1 cellular context compared by ENCODE assay signal in the genomic region with DNA sequence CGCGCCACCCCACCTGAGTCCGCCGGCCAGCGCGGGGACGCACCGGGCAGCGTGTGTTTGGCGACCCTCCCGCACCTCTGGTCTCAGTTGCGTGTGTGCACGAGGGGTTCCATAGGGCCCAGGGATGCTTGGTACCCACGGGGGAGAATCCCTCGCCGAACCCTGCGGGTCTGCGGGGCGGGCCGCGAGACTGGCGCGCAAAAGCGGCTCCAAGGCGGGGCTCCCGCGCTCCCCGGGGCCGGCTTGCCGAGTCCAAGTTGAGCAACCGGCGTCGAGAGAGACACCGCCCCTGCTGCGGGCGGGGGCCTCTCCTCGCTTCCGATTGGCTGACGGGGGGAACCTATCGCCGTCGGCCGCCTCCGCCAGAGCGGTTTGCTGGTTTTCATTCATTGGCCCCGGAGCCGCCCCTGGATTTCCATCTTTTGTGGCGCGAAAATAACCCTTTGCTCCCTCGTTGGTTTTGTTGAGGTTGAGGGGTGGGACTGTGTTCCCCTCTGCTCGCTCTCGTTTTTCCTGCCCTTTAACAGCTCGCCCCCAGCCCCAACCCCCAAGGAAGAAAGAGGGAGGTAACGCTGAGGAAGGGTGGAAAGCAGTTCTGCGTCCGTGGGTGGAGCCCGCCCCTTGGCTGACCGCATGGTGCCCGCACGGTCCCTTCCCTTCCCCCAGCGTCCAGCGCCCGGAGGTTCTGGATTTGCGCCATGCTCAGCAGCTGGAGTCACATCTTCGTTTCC.
TF ChIP-seq lines count a peak whose summit lies in the region.

No MANE protein-coding gene starts in this region.

TF ChIP-seq in HEK293, 187 proteins besides CTCF, POLR2A, EP300 and RAD21 (continued from another document and continues in another):
- TF ChIP-seq, protein P1, sequence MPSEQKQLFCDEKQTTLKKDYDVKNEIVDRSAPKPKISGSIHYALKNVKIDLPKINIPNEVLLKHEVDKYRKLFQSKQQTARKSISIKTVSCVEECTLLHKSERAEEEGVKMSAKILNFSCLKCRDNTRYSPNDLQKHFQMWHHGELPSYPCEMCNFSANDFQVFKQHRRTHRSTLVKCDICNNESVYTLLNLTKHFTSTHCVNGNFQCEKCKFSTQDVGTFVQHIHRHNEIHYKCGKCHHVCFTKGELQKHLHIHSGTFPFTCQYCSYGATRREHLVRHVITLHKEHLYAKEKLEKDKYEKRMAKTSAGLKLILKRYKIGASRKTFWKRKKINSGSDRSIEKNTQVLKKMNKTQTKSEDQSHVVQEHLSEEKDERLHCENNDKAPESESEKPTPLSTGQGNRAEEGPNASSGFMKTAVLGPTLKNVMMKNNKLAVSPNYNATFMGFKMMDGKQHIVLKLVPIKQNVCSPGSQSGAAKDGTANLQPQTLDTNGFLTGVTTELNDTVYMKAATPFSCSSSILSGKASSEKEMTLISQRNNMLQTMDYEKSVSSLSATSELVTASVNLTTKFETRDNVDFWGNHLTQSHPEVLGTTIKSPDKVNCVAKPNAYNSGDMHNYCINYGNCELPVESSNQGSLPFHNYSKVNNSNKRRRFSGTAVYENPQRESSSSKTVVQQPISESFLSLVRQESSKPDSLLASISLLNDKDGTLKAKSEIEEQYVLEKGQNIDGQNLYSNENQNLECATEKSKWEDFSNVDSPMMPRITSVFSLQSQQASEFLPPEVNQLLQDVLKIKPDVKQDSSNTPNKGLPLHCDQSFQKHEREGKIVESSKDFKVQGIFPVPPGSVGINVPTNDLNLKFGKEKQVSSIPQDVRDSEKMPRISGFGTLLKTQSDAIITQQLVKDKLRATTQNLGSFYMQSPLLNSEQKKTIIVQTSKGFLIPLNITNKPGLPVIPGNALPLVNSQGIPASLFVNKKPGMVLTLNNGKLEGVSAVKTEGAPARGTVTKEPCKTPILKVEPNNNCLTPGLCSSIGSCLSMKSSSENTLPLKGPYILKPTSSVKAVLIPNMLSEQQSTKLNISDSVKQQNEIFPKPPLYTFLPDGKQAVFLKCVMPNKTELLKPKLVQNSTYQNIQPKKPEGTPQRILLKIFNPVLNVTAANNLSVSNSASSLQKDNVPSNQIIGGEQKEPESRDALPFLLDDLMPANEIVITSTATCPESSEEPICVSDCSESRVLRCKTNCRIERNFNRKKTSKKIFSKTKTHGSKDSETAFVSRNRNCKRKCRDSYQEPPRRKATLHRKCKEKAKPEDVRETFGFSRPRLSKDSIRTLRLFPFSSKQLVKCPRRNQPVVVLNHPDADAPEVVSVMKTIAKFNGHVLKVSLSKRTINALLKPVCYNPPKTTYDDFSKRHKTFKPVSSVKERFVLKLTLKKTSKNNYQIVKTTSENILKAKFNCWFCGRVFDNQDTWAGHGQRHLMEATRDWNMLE (tag by site-specific recombination; conservative IDR thresholded peaks at IDR 0.05; ENCODE audit: low read depth) = no peak
- peak; percentile 95 for TF ChIP-seq IKZF3 (tag by site-specific recombination; IDR thresholded peaks at IDR 0.05)
- TF ChIP-seq ZSCAN23 (tag by site-specific recombination; IDR thresholded peaks at IDR 0.05) = no peak
- peak; percentile 13; the same call in 1 of the 2 replicates for TF ChIP-seq ZNF561 (tag by site-specific recombination; IDR thresholded peaks at IDR 0.05; ENCODE audit: borderline replicate concordance)
- TF ChIP-seq ZSCAN16 (tag by site-specific recombination; IDR thresholded peaks at IDR 0.05) = no peak
- TF ChIP-seq SP7 (tag by site-specific recombination; IDR thresholded peaks at IDR 0.05) = peak; percentile 82
- TF ChIP-seq ZNF121 (tag by site-specific recombination; IDR thresholded peaks at IDR 0.05) = 0 out of 2 replicates have a peak, but pooled peaks have one; percentile 14
- TF ChIP-seq ZBTB20 (tag by site-specific recombination; IDR thresholded peaks at IDR 0.05) = peak; percentile 97
- TF ChIP-seq ZBTB7A (tag by site-specific recombination; IDR thresholded peaks at IDR 0.05; ENCODE audit: low read depth) = peak; percentile 43; the same call in 1 of the 2 replicates
- no peak for TF ChIP-seq ZNF521 (tag by site-specific recombination; IDR thresholded peaks at IDR 0.05)
- TF ChIP-seq BCL11B (tag by site-specific recombination; IDR thresholded peaks at IDR 0.05; ENCODE audit: low read depth) = peak; percentile 68; the same call in 1 of the 2 replicates
- peak; percentile 35; the same call in 1 of the 2 replicates for TF ChIP-seq ZNF341 (tag by site-specific recombination; IDR thresholded peaks at IDR 0.05; ENCODE audit: low read depth)
- no peak for TF ChIP-seq ZNF138 (tag by site-specific recombination; IDR thresholded peaks at IDR 0.05; ENCODE audit: borderline replicate concordance)
- TF ChIP-seq GLIS1 (tag by site-specific recombination; IDR thresholded peaks at IDR 0.05) = peak; percentile 73
- peak; percentile 91 for TF ChIP-seq ZNF600 (tag by site-specific recombination; IDR thresholded peaks at IDR 0.05)
- TF ChIP-seq, protein P2, sequence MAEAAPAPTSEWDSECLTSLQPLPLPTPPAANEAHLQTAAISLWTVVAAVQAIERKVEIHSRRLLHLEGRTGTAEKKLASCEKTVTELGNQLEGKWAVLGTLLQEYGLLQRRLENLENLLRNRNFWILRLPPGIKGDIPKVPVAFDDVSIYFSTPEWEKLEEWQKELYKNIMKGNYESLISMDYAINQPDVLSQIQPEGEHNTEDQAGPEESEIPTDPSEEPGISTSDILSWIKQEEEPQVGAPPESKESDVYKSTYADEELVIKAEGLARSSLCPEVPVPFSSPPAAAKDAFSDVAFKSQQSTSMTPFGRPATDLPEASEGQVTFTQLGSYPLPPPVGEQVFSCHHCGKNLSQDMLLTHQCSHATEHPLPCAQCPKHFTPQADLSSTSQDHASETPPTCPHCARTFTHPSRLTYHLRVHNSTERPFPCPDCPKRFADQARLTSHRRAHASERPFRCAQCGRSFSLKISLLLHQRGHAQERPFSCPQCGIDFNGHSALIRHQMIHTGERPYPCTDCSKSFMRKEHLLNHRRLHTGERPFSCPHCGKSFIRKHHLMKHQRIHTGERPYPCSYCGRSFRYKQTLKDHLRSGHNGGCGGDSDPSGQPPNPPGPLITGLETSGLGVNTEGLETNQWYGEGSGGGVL (tag by site-specific recombination; IDR thresholded peaks at IDR 0.05) = peak; percentile 92
- TF ChIP-seq GLIS2 (tag by site-specific recombination; IDR thresholded peaks at IDR 0.05) = peak; percentile 91
- TF ChIP-seq, protein P3, sequence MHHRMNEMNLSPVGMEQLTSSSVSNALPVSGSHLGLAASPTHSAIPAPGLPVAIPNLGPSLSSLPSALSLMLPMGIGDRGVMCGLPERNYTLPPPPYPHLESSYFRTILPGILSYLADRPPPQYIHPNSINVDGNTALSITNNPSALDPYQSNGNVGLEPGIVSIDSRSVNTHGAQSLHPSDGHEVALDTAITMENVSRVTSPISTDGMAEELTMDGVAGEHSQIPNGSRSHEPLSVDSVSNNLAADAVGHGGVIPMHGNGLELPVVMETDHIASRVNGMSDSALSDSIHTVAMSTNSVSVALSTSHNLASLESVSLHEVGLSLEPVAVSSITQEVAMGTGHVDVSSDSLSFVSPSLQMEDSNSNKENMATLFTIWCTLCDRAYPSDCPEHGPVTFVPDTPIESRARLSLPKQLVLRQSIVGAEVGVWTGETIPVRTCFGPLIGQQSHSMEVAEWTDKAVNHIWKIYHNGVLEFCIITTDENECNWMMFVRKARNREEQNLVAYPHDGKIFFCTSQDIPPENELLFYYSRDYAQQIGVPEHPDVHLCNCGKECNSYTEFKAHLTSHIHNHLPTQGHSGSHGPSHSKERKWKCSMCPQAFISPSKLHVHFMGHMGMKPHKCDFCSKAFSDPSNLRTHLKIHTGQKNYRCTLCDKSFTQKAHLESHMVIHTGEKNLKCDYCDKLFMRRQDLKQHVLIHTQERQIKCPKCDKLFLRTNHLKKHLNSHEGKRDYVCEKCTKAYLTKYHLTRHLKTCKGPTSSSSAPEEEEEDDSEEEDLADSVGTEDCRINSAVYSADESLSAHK (tag by site-specific recombination; IDR thresholded peaks at IDR 0.05) = peak; percentile 48
- TF ChIP-seq ZNF664 (tag by site-specific recombination; IDR thresholded peaks at IDR 0.05) = no peak
- peak; percentile 88 for TF ChIP-seq ZBTB48 (tag by site-specific recombination; IDR thresholded peaks at IDR 0.05)
- 0 out of 2 replicates have a peak, but pooled peaks have one; percentile 11 for TF ChIP-seq YY1 (tag by site-specific recombination; IDR thresholded peaks at IDR 0.05)
- TF ChIP-seq ZNF626 (tag by site-specific recombination; IDR thresholded peaks at IDR 0.05) = no peak
- TF ChIP-seq, protein P4, sequence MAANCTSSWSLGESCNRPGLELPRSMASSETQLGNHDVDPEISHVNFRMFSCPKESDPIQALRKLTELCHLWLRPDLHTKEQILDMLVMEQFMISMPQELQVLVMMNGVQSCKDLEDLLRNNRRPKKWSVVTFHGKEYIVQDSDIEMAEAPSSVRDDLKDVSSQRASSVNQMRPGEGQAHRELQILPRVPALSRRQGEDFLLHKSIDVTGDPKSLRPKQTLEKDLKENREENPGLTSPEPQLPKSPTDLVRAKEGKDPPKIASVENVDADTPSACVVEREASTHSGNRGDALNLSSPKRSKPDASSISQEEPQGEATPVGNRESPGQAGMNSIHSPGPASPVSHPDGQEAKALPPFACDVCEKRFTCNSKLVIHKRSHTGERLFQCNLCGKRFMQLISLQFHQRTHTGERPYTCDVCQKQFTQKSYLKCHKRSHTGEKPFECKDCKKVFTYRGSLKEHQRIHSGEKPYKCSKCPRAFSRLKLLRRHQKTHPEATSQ (tag by site-specific recombination; IDR thresholded peaks at IDR 0.05) = peak; percentile 60; the same call in 1 of the 2 replicates
- no peak for TF ChIP-seq ZNF146 (tag by site-specific recombination; IDR thresholded peaks at IDR 0.05)
- peak; percentile 76 for TF ChIP-seq ZNF335 (tag by site-specific recombination; conservative IDR thresholded peaks at IDR 0.05)
- TF ChIP-seq, protein P5, sequence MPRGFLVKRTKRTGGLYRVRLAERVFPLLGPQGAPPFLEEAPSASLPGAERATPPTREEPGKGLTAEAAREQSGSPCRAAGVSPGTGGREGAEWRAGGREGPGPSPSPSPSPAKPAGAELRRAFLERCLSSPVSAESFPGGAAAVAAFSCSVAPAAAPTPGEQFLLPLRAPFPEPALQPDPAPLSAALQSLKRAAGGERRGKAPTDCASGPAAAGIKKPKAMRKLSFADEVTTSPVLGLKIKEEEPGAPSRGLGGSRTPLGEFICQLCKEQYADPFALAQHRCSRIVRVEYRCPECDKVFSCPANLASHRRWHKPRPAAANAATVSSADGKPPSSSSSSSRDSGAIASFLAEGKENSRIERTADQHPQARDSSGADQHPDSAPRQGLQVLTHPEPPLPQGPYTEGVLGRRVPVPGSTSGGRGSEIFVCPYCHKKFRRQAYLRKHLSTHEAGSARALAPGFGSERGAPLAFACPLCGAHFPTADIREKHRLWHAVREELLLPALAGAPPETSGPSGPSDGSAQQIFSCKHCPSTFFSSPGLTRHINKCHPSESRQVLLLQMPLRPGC (tag by site-specific recombination; IDR thresholded peaks at IDR 0.05) = 0 out of 2 replicates have a peak, but pooled peaks have one; percentile 6
- TF ChIP-seq ZNF10 (tag by site-specific recombination; IDR thresholded peaks at IDR 0.05) = 0 out of 2 replicates have a peak, but pooled peaks have one; percentile 17
- TF ChIP-seq SALL2 (tag by site-specific recombination; IDR thresholded peaks at IDR 0.05; ENCODE audit: borderline replicate concordance) = no peak
- peak; percentile 45 for TF ChIP-seq ZFP69B (tag by site-specific recombination; IDR thresholded peaks at IDR 0.05)
- peak; percentile 64; the same call in 1 of the 2 replicates for TF ChIP-seq REPIN1 (tag by site-specific recombination; IDR thresholded peaks at IDR 0.05; ENCODE audit: low read depth)
- TF ChIP-seq, protein P6, sequence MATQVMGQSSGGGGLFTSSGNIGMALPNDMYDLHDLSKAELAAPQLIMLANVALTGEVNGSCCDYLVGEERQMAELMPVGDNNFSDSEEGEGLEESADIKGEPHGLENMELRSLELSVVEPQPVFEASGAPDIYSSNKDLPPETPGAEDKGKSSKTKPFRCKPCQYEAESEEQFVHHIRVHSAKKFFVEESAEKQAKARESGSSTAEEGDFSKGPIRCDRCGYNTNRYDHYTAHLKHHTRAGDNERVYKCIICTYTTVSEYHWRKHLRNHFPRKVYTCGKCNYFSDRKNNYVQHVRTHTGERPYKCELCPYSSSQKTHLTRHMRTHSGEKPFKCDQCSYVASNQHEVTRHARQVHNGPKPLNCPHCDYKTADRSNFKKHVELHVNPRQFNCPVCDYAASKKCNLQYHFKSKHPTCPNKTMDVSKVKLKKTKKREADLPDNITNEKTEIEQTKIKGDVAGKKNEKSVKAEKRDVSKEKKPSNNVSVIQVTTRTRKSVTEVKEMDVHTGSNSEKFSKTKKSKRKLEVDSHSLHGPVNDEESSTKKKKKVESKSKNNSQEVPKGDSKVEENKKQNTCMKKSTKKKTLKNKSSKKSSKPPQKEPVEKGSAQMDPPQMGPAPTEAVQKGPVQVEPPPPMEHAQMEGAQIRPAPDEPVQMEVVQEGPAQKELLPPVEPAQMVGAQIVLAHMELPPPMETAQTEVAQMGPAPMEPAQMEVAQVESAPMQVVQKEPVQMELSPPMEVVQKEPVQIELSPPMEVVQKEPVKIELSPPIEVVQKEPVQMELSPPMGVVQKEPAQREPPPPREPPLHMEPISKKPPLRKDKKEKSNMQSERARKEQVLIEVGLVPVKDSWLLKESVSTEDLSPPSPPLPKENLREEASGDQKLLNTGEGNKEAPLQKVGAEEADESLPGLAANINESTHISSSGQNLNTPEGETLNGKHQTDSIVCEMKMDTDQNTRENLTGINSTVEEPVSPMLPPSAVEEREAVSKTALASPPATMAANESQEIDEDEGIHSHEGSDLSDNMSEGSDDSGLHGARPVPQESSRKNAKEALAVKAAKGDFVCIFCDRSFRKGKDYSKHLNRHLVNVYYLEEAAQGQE (tag by site-specific recombination; IDR thresholded peaks at IDR 0.05) = peak; percentile 44; the same call in 1 of the 2 replicates
- TF ChIP-seq SP2 (tag by site-specific recombination; IDR thresholded peaks at IDR 0.05) = peak; percentile 80
- TF ChIP-seq, protein P7, sequence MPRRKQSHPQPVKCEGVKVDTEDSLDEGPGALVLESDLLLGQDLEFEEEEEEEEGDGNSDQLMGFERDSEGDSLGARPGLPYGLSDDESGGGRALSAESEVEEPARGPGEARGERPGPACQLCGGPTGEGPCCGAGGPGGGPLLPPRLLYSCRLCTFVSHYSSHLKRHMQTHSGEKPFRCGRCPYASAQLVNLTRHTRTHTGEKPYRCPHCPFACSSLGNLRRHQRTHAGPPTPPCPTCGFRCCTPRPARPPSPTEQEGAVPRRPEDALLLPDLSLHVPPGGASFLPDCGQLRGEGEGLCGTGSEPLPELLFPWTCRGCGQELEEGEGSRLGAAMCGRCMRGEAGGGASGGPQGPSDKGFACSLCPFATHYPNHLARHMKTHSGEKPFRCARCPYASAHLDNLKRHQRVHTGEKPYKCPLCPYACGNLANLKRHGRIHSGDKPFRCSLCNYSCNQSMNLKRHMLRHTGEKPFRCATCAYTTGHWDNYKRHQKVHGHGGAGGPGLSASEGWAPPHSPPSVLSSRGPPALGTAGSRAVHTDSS (tag by site-specific recombination; IDR thresholded peaks at IDR 0.05) = peak; percentile 29; the same call in 1 of the 2 replicates
- TF ChIP-seq WT1 (tag by site-specific recombination; IDR thresholded peaks at IDR 0.05) = peak; percentile 73
- TF ChIP-seq ZNF660 (tag by site-specific recombination; IDR thresholded peaks at IDR 0.05) = peak; percentile 88
- TF ChIP-seq, protein P8, sequence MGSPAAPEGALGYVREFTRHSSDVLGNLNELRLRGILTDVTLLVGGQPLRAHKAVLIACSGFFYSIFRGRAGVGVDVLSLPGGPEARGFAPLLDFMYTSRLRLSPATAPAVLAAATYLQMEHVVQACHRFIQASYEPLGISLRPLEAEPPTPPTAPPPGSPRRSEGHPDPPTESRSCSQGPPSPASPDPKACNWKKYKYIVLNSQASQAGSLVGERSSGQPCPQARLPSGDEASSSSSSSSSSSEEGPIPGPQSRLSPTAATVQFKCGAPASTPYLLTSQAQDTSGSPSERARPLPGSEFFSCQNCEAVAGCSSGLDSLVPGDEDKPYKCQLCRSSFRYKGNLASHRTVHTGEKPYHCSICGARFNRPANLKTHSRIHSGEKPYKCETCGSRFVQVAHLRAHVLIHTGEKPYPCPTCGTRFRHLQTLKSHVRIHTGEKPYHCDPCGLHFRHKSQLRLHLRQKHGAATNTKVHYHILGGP (tag by site-specific recombination; IDR thresholded peaks at IDR 0.05) = no peak
- peak; percentile 91 for TF ChIP-seq ZBTB8A (tag by site-specific recombination; IDR thresholded peaks at IDR 0.05)
